10 cellular contexts compared by ENCODE assay signal in the genomic region with DNA sequence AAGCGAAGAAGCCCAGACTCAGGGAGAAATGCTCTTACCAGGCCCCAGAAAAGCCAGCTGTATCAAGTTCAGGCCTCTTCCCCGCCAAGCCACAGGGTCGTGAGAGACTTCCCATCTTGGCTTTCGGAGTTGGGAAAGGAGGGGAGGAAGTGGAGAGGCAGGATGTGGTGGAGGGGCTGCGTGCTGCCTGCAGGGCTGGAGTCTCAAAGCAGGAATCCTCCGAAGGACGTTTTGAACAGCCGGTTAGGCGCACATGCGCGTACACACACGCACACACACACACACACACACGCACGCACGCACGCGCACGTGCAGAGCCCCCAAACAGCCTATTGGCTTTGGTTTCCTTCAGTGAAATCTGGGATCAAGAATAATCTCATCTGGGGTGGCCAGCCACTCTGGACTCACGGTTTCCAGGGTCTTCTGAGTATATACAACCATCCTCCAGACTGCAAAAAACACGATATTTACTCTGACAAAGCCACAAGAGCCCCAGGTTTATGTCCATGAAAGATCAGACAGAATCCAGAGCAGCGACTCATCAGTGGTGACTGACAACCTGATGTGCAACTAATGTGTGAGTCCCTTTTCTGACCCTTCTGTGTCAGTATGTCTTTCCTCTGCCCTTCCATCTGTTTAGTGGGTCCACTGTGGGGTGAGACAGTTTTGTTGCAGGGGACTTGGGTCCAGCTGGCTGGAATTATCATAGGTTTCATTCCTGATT.
DNase-seq lines count a peak whose midpoint lies in the region; ATAC-seq and TF ChIP-seq lines count a peak whose summit lies in the region.
"Had no signal": no experiment of that assay in that cellular context is flagged by ENCODE, and none has a peak within 500 bp of the region (broad histone marks: within the 10 kb centered on the region; RNA-seq: fewer than 3 reads in every experiment).

No MANE protein-coding gene starts in this region.

- H3K4me3 ChIP-seq in AG04450 (ENCODE audit: low read depth, low read length) (no peak overlapping the region), lower lobe of right lung (no peak overlapping the region)

- ATAC-seq in lower lobe of right lung (peak; percentile 33 to 51), GM21515 (IDR thresholded peaks at IDR 0.05; ENCODE audit: unreplicated experiment) (no peak)
- ATAC-seq: activated CD8-positive, alpha-beta memory T cell treated with anti-CD3 and anti-CD28 coated beads, Interleukin-2, amount 10 ng/mL, durations not matched to agents 7 days and 5 days had no signal

- H3K27ac ChIP-seq in AG04450 (ENCODE audit: low read depth, low read length) (peak overlapping the region; percentile 74), KOPT-K1 (ENCODE audit: low read depth, low read length, poor library complexity, severe bottlenecking) (peak overlapping the region; percentile 92), lower lobe of right lung (peak overlapping the region; percentile 25)

- DNase-seq in AG04450 (ENCODE audit: low read depth, low spot score) = peak; percentile 45
- DNase-seq in brain pericyte (ENCODE audit: low read depth, low spot score) = peak; percentile 71
- no peak for DNase-seq in lower lobe of right lung
- no peak for DNase-seq in nucleus accumbens (lab: John Stamatoyannopoulos, UW)
- no peak for DNase-seq in activated CD8-positive, alpha-beta memory T cell treated with anti-CD3 and anti-CD28 coated beads for 24 hours
- no peak for DNase-seq in DMS79 treated with DMSO at 0.1 percent for 48 hours (lab: John Stamatoyannopoulos, UW)
- DNase-seq: activated CD8-positive, alpha-beta memory T cell treated with anti-CD3 and anti-CD28 coated beads, Interleukin-2, amount 10 ng/mL, durations not matched to agents 7 days and 5 days; naive B cell had no signal

- POLR2A ChIA-PET in AG04450 (lab: Yijun Ruan, JAX) = no interaction called here

- H3K27me3 ChIP-seq in AG04450 (ENCODE audit: control insufficient read depth, insufficient read depth, low read length) (no peaks in the 10 kb centered on the region), lower lobe of right lung (ENCODE audit: low read depth) (no peaks in the 10 kb centered on the region)

- TF ChIP-seq CTCF in AG04450 (IDR thresholded peaks at IDR 0.05; ENCODE audit: low read depth, low read length) = no peak
- TF ChIP-seq CTCF in lower lobe of right lung (IDR thresholded peaks at IDR 0.05) = no peak

- no peaks in the 10 kb centered on the region for H3K36me3 ChIP-seq in KOPT-K1 (ENCODE audit: insufficient read depth, low read length)
- H3K36me3 ChIP-seq in lower lobe of right lung = no peaks in the 10 kb centered on the region

- peaks cover 14% of the 10 kb centered on the region for H3K4me1 ChIP-seq in lower lobe of right lung

- intact Hi-C loops in lower lobe of right lung (cut with DNase I) = no loop called here

- CTCF ChIA-PET in AG04450 (lab: Charles Lee) = no interaction called here

- no peaks in the 10 kb centered on the region for H3K9me3 ChIP-seq in AG04450 (ENCODE audit: control insufficient read depth, insufficient read depth, low read length)
- H3K9me3 ChIP-seq in KOPT-K1 (ENCODE audit: insufficient read depth, low read length, poor library complexity, severe bottlenecking) = no peaks in the 10 kb centered on the region
- no peaks in the 10 kb centered on the region for H3K9me3 ChIP-seq in lower lobe of right lung

Comparison
In these comparisons a context has a peak if more than half of its experiments do, and no peak if none do; other contexts are left out.
1. DNase-seq: peak in AG04450 (single experiment) and brain pericyte (single experiment); none in lower lobe of right lung (single experiment), nucleus accumbens (0 of 56), activated CD8-positive, alpha-beta memory T cell treated with anti-CD3 and anti-CD28 coated beads for 24 hours (single experiment) and DMS79 treated with DMSO at 0.1 percent for 48 hours (single experiment).
2. H3K27ac ChIP-seq: peak in every context shown above with its lines; median percentile 92 in KOPT-K1; 74 in AG04450; 25 in lower lobe of right lung.